In genomic region chr21:37357691-37358090, GRCh38 we compare ENCODE assay signal across 12 cellular contexts. TPM values are rescaled to one million over a fixed set of nuclear protein-coding genes. Genes with fewer than 3 reads are reported as not detected.
DNase-seq lines count a peak whose midpoint lies in the region; ATAC-seq and TF ChIP-seq lines count a peak whose summit lies in the region.
"Had no signal": no experiment of that assay in that cellular context is flagged by ENCODE, and none has a peak within 500 bp of the region (broad histone marks: within the 10 kb centered on the region; RNA-seq: fewer than 3 reads in every experiment).

No MANE protein-coding gene starts in this region.

- TF ChIP-seq POLR2A in transverse colon (IDR thresholded peaks at IDR 0.05), result no peak

- TF ChIP-seq CTCF in Loucy (conservative IDR thresholded peaks at IDR 0.05; ENCODE audit: low read length) (no peak), smooth muscle cell (IDR thresholded peaks at IDR 0.05; ENCODE audit: borderline replicate concordance, insufficient read depth, poor library complexity, severe bottlenecking) (no peak), transverse colon (IDR thresholded peaks at IDR 0.05) (no peak)

- H3K4me1 Mint-ChIP-seq in activated CD4-positive, alpha-beta T cell treated with anti-CD3 and anti-CD28 coated beads for 36 hours, result peaks cover 2% of the 10 kb centered on the region

- H3K4me2 ChIP-seq in Loucy (ENCODE audit: low read depth, low read length, poor library complexity, severe bottlenecking) (peak overlapping the region; percentile 84), smooth muscle cell (no peak overlapping the region)

- POLR2A ChIA-PET in activated CD4-positive, alpha-beta T cell treated with anti-CD3 and anti-CD28 coated beads for 36 hours (lab: Charles Lee), result no interaction called here

- no peak overlapping the region for H3K4me3 Mint-ChIP-seq in activated CD4-positive, alpha-beta T cell treated with anti-CD3 and anti-CD28 coated beads for 36 hours
- H3K4me3 Mint-ChIP-seq: H9, T-cell had no signal

- H3K9me3 Mint-ChIP-seq in activated CD4-positive, alpha-beta T cell treated with anti-CD3 and anti-CD28 coated beads for 36 hours (ENCODE audit: low read depth), result no peaks in the 10 kb centered on the region
- H3K9me3 Mint-ChIP-seq: H9, T-cell had no signal

- H3K9ac ChIP-seq in Loucy (ENCODE audit: low read depth, low read length, poor library complexity, severe bottlenecking) (peak overlapping the region; percentile 78), smooth muscle cell (ENCODE audit: low read depth) (peak overlapping the region; percentile 7)

- peak; percentile 29 for DNase-seq in SW480 (ENCODE audit: low spot score)
- no peak for DNase-seq in epithelial cell of prostate (ENCODE audit: low read depth, low spot score)
- DNase-seq in smooth muscle cell (lab: John Stamatoyannopoulos, UW; ENCODE audit: unreplicated experiment), result no peak
- DNase-seq in activated CD4-positive, alpha-beta T cell treated with anti-CD3 and anti-CD28 coated beads, Interleukin-2, amount 50 U/mL, for 4 hours, result no peak
- DNase-seq in transverse colon, result no peak
- no peak for DNase-seq in activated CD4-positive, alpha-beta T cell treated with anti-CD3 and anti-CD28 coated beads for 36 hours
- DNase-seq: H9, MM.1S, NCI-H1417, NCI-H1930, T-cell had no signal

- H3K9me3 ChIP-seq in Loucy (ENCODE audit: insufficient read depth, low read depth, low read length) (no peaks in the 10 kb centered on the region), smooth muscle cell (replicated peaks; ENCODE audit: low read depth) (no peaks in the 10 kb centered on the region), transverse colon (no peaks in the 10 kb centered on the region)

- no peak overlapping the region for H3K27ac Mint-ChIP-seq in activated CD4-positive, alpha-beta T cell treated with anti-CD3 and anti-CD28 coated beads for 36 hours
- H3K27ac Mint-ChIP-seq: T-cell had no signal

- in situ Hi-C loops in transverse colon (cut with MboI; ENCODE audit: low pct_ligation_motif_present in 1 of 4, low pct_unique_long_range_greater_than_20kb in 1 of 4, low sequenced_read_pairs in 3 of 4), result loop anchor here in 2 of 4 donors (10.0 kb wide), 1 partner anchor 83 kb away; no protein-coding TSS in a partner anchor

- CTCF ChIA-PET in activated CD4-positive, alpha-beta T cell treated with anti-CD3 and anti-CD28 coated beads for 36 hours (lab: Charles Lee), result interaction anchor here (0.5 kb wide), 1 partner anchor 15 kb away, joined by 3 read pairs; no protein-coding TSS in a partner anchor

- H3K27me3 ChIP-seq in Loucy (ENCODE audit: insufficient read depth, low read length, poor library complexity, severe bottlenecking) (no peaks in the 10 kb centered on the region), smooth muscle cell (ENCODE audit: low read depth) (no peaks in the 10 kb centered on the region), transverse colon (no peaks in the 10 kb centered on the region)

- H3K9me2 ChIP-seq in Loucy (replicated peaks; ENCODE audit: low read depth, low read length), result no peaks in the 10 kb centered on the region

- peak overlapping the region; percentile 70 for H3K4me3 ChIP-seq in Loucy (ENCODE audit: low read length, poor library complexity, severe bottlenecking)
- no peak overlapping the region for H3K4me3 ChIP-seq in smooth muscle cell
- no peak overlapping the region for H3K4me3 ChIP-seq in transverse colon

- 0 out of 2 replicates have a peak overlapping the region, but pooled peaks have one; percentile 3 for H2AFZ ChIP-seq in Loucy (ENCODE audit: low read length)
- H2AFZ ChIP-seq in smooth muscle cell (ENCODE audit: low read depth), result no peak overlapping the region

- H3K36me3 Mint-ChIP-seq in activated CD4-positive, alpha-beta T cell treated with anti-CD3 and anti-CD28 coated beads for 36 hours (ENCODE audit: low read depth), result no peaks in the 10 kb centered on the region
- H3K36me3 Mint-ChIP-seq: T-cell had no signal

- H3K27ac ChIP-seq in epithelial cell of prostate (peak overlapping the region; percentile 77), smooth muscle cell (ENCODE audit: low read depth) (peak overlapping the region; percentile 74), transverse colon (no peak overlapping the region)

- no peak for ATAC-seq in activated CD4-positive, alpha-beta T cell treated with anti-CD3 and anti-CD28 coated beads for 36 hours

- WGBS in smooth muscle cell (ENCODE audit: low lambda C conversion rate), result 78% methylated on average over 4 of the region's 4 CpGs
- WGBS in transverse colon (ENCODE audit: low coverage in 1 of 2), 2 donors, result 68 to 100% methylated on average over 1 to 4 of the region's 4 CpGs

- peaks cover 61% of the 10 kb centered on the region for H3K4me1 ChIP-seq in Loucy (ENCODE audit: insufficient read depth, low read length, poor library complexity, severe bottlenecking)
- no peaks in the 10 kb centered on the region for H3K4me1 ChIP-seq in smooth muscle cell (ENCODE audit: low read depth)
- no peaks in the 10 kb centered on the region for H3K4me1 ChIP-seq in transverse colon

- no peak for TF ChIP-seq EP300 in transverse colon (IDR thresholded peaks at IDR 0.05; ENCODE audit: low read depth)

- intact Hi-C loops in transverse colon (cut with DNase I; ENCODE audit: low total_unique reads), result no loop called here
- intact Hi-C loops in activated CD4-positive, alpha-beta T cell treated with anti-CD3 and anti-CD28 coated beads for 36 hours (cut with DNase I, micrococcal nuclease), result no loop called here

- H3K27me3 Mint-ChIP-seq in activated CD4-positive, alpha-beta T cell treated with anti-CD3 and anti-CD28 coated beads for 36 hours, result no peaks in the 10 kb centered on the region

- H4K20me1 ChIP-seq in Loucy (ENCODE audit: insufficient read depth, low read length, poor library complexity, severe bottlenecking), result no peaks in the 10 kb centered on the region
- H4K20me1 ChIP-seq in smooth muscle cell (ENCODE audit: low read depth), result no peaks in the 10 kb centered on the region

- H3K36me3 ChIP-seq in Loucy (ENCODE audit: insufficient read depth, low read length) (no peaks in the 10 kb centered on the region), smooth muscle cell (ENCODE audit: low read depth) (no peaks in the 10 kb centered on the region), transverse colon (no peaks in the 10 kb centered on the region)

- H3F3A ChIP-seq in Loucy (ENCODE audit: low read depth) (peaks cover 18% of the 10 kb centered on the region; the same call in 1 of the 2 replicates), smooth muscle cell (ENCODE audit: low read depth) (peaks cover 7% of the 10 kb centered on the region)

- no peaks in the 10 kb centered on the region for H3K79me2 ChIP-seq in Loucy (ENCODE audit: insufficient read depth, low read length)
- H3K79me2 ChIP-seq in smooth muscle cell (ENCODE audit: low read depth), result no peaks in the 10 kb centered on the region

RNA-seq across cellular contexts. Expression of gene DYRK1A, which starts 8.9 kb away (rescaled TPM):
- total RNA-seq in smooth muscle cell (54.9 and 61.7 TPM in 2 replicates), transverse colon (100 to 1,000 TPM in 2 of 4 donors, 10 to 100 TPM in 2; 71.5 to 116 (median 90.9) TPM)
- polyA plus RNA-seq in smooth muscle cell, result 2.4 and 3.5 TPM in 2 replicates
- total RNA-seq in activated CD4-positive, alpha-beta T cell treated with anti-CD3 and anti-CD28 coated beads for 36 hours, result 10 to 100 TPM; 51.1 to 76.9 TPM

Comparison
In these comparisons a context has a peak if more than half of its experiments do, and no peak if none do; other contexts are left out.
1. H3K27ac ChIP-seq: peak in epithelial cell of prostate (single experiment) and smooth muscle cell (single experiment); none in transverse colon (0 of 4).